In the genomic region with DNA sequence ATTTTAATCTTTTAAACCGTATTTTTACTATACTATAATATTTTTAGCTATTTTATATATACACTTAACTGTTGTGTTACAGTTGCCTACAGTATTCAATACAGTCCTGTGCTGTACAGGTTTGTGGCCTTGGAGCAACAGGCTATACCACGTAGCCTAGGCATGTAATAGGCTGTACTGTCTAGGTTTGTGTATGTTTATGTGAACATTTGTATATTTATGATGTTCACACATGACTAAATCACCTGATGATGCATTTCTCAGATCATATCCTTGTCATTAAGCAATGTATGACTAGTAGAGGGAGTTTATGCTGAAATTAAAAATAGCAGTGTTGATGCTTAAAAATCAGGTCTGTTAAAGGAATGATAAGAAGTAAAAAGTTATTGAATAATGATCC, we compare ENCODE assay signal across 19 cellular contexts.
"Had no signal": no experiment of that assay in that cellular context is flagged by ENCODE, and none has a peak within 500 bp of the region (broad histone marks: within the 10 kb centered on the region; RNA-seq: fewer than 3 reads in every experiment).

No MANE protein-coding gene starts in this region.

- H3K9me3 Mint-ChIP-seq: activated naive CD4-positive, alpha-beta T cell treated with anti-CD3 and anti-CD28 coated beads, Interleukin-2, amount 50 U/mL, for 72 hours; dendritic cell treated with granulocyte-macrophage colony-stimulating factor and Interleukin-4, amounts not matched to agents 40 ng/mL and 50 ng/mL, for 4 days; natural killer cell treated with Interleukin-12 subunit alpha and Interleukin-12 subunit beta and Interleukin-15 and Interleukin-18, amount 100 ng/mL, for 72 hours; T-helper 2 cell treated with Interferon-gamma antibody and Interleukin-4, amounts not matched to agents 5 μg/mL and 100 μg/mL, for 36 hours; type B pancreatic cell had no signal

- DNase-seq: activated CD4-positive, alpha-beta T cell treated with anti-CD3 and anti-CD28 coated beads for 1 hour; activated CD8-positive, alpha-beta memory T cell treated with anti-CD3 and anti-CD28 coated beads for 24 hours; activated effector memory CD4-positive, alpha-beta T cell treated with anti-CD3 and anti-CD28 coated beads, Interleukin-2, amount 50 U/mL, for 16 hours; amygdala; brain microvascular endothelial cell; cerebellar nuclear complex; foreskin fibroblast; heart left ventricle; mammary epithelial cell; mucosa of descending colon; nucleus accumbens; right cardiac atrium; small intestine; substantia nigra had no signal

- H3K4me3 Mint-ChIP-seq: dendritic cell treated with granulocyte-macrophage colony-stimulating factor and Interleukin-4, amounts not matched to agents 40 ng/mL and 50 ng/mL, for 4 days; natural killer cell treated with Interleukin-12 subunit alpha and Interleukin-12 subunit beta and Interleukin-15 and Interleukin-18, amount 100 ng/mL, for 72 hours; T-helper 2 cell treated with Interferon-gamma antibody and Interleukin-4, amounts not matched to agents 5 μg/mL and 100 μg/mL, for 36 hours; type B pancreatic cell had no signal

- H3K27me3 Mint-ChIP-seq: dendritic cell treated with granulocyte-macrophage colony-stimulating factor and Interleukin-4, amounts not matched to agents 40 ng/mL and 50 ng/mL, for 4 days; natural killer cell treated with Interleukin-12 subunit alpha and Interleukin-12 subunit beta and Interleukin-15 and Interleukin-18, amount 100 ng/mL, for 72 hours; type B pancreatic cell had no signal

- H3K27ac Mint-ChIP-seq: dendritic cell treated with granulocyte-macrophage colony-stimulating factor and Interleukin-4, amounts not matched to agents 40 ng/mL and 50 ng/mL, for 4 days; T-helper 2 cell treated with Interferon-gamma antibody and Interleukin-4, amounts not matched to agents 5 μg/mL and 100 μg/mL, for 36 hours; type B pancreatic cell had no signal

- H3K36me3 Mint-ChIP-seq: natural killer cell treated with Interleukin-12 subunit alpha and Interleukin-12 subunit beta and Interleukin-15 and Interleukin-18, amount 100 ng/mL, for 72 hours; type B pancreatic cell had no signal
